ENCODE assay signal across 11 cellular contexts in the genomic region with DNA sequence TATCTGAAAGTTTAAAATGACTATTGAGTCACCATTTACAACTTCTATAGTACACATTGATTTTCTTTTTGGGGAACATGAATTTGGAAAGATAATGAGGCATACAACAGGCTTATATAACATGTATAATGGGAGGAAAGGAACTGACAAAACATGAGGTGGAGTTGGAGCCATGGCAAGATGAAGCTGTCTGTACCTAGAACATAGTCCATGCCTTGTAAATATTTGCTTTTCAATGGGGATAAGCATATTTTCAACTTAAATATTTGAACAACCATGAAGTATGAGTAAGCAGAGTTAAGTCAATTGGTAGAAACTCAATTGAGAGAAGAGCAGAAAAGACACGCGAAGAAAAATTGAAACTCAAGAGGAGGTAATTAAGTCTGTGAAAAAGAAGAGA. TPM values are rescaled to one million over a fixed set of nuclear protein-coding genes. Genes with fewer than 3 reads are reported as not detected.
"Had no signal": no experiment of that assay in that cellular context is flagged by ENCODE, and none has a peak within 500 bp of the region (broad histone marks: within the 10 kb centered on the region; RNA-seq: fewer than 3 reads in every experiment).

No MANE protein-coding gene starts in this region.

- H3K9me3 ChIP-seq: HAP-1 had no signal

- H3K9ac ChIP-seq: GM23248 had no signal

- DNase-seq: GM23248, GOT3, H7, HFFc6, IMR-90, Kasumi-1, KG1 had no signal

- H3K27ac Mint-ChIP-seq: HFFc6 had no signal

- H3K27ac ChIP-seq: GM23248, HL-60 had no signal

- H3K4me3 Mint-ChIP-seq: HFFc6 had no signal

- ATAC-seq: HCT116, K562 had no signal

- H3K4me3 ChIP-seq: GM23248, HAP-1, K562 had no signal

- H3K4me1 ChIP-seq: HAP-1 had no signal

- FAIRE-seq: K562 had no signal

- H3K36me3 ChIP-seq: HAP-1 had no signal

RNA-seq across cellular contexts. Expression of gene GALNT13, which starts 37.1 kb away (rescaled TPM):
- total RNA-seq: HFFc6, IMR-90, K562 had no signal
- polyA plus RNA-seq: GM23248, K562 had no signal
